ENCODE assay signal across 11 cellular contexts in genomic region chr12:96237035-96237434, GRCh38. TPM values are rescaled to one million over a fixed set of nuclear protein-coding genes. Genes with fewer than 3 reads are reported as not detected.
DNase-seq lines count a peak whose midpoint lies in the region; ATAC-seq and TF ChIP-seq lines count a peak whose summit lies in the region.
"Had no signal": no experiment of that assay in that cellular context is flagged by ENCODE, and none has a peak within 500 bp of the region (broad histone marks: within the 10 kb centered on the region; RNA-seq: fewer than 3 reads in every experiment).

No MANE protein-coding gene starts in this region.

- TF ChIP-seq EP300 in stomach (IDR thresholded peaks at IDR 0.05), result no peak

- H3K27me3 ChIP-seq in left lung (no peaks in the 10 kb centered on the region), stomach (no peaks in the 10 kb centered on the region)

- POLR2A ChIA-PET in activated CD4-positive, alpha-beta T cell treated with anti-CD3 and anti-CD28 coated beads for 36 hours (lab: Charles Lee), result no interaction called here

- no peaks in the 10 kb centered on the region for H3K27me3 Mint-ChIP-seq in activated CD4-positive, alpha-beta T cell treated with anti-CD3 and anti-CD28 coated beads for 36 hours

- DNase-seq in activated CD4-positive, alpha-beta T cell treated with anti-CD3 and anti-CD28 coated beads for 36 hours, result no peak
- no peak for DNase-seq in activated CD4-positive, alpha-beta T cell treated with anti-CD3 and anti-CD28 coated beads, Interleukin-2, amount 50 U/mL, for 4 hours
- no peak for DNase-seq in left lung
- DNase-seq in stomach, result no peak
- DNase-seq in effector CD8-positive, alpha-beta T cell (lab: John Stamatoyannopoulos, UW), result no peak
- no peak for DNase-seq in GM19238 (ENCODE audit: insufficient read length, low spot score)
- DNase-seq: NCI-H1105 treated with DMSO at 0.1 percent for 48 hours had no signal

- no peak overlapping the region for H3K4me3 Mint-ChIP-seq in activated CD4-positive, alpha-beta T cell treated with anti-CD3 and anti-CD28 coated beads for 36 hours

- H3K4me1 ChIP-seq in left lung (peaks cover 46 to 86% of the 10 kb centered on the region in 2 donors), stomach (peaks cover 49 to 95% (median 74%) of the 10 kb centered on the region in 4 donors)

- H3K27ac ChIP-seq in adipose tissue (ENCODE audit: low read depth, low read length), result peak overlapping the region; percentile 74
- peak overlapping the region; percentile 68 to 78 for H3K27ac ChIP-seq in left lung
- peak overlapping the region; percentile 47 to 90 (median 86) for H3K27ac ChIP-seq in stomach
- H3K27ac ChIP-seq: A549, HL-60 had no signal

- TF ChIP-seq CTCF in left lung (IDR thresholded peaks at IDR 0.05) (no peak), stomach (IDR thresholded peaks at IDR 0.05) (no peak)

- TF ChIP-seq POLR2A in stomach (IDR thresholded peaks at IDR 0.05), result no peak

- H3K36me3 Mint-ChIP-seq in activated CD4-positive, alpha-beta T cell treated with anti-CD3 and anti-CD28 coated beads for 36 hours (ENCODE audit: low read depth), result peaks cover 34% of the 10 kb centered on the region

- H3K36me3 ChIP-seq in left lung, result peaks cover 0 to 15% of the 10 kb centered on the region in 2 donors
- no peaks in the 10 kb centered on the region for H3K36me3 ChIP-seq in stomach

- H3K9me3 ChIP-seq in left lung, result no peaks in the 10 kb centered on the region
- H3K9me3 ChIP-seq in stomach, result no peaks in the 10 kb centered on the region
- H3K9me3 ChIP-seq: A549 had no signal

- no peak overlapping the region for H3K4me3 ChIP-seq in left lung
- H3K4me3 ChIP-seq in stomach, result no peak overlapping the region
- H3K4me3 ChIP-seq: A549 had no signal

- 73 to 87% (median 78%) methylated on average over 7 of the region's 7 CpGs for WGBS in adipose tissue, 3 donors
- 67 to 90% (median 87%) methylated on average over 5 to 7 of the region's 7 CpGs for WGBS in stomach, 5 donors

- H3K4me1 Mint-ChIP-seq in activated CD4-positive, alpha-beta T cell treated with anti-CD3 and anti-CD28 coated beads for 36 hours, result peaks cover 68% of the 10 kb centered on the region

- intact Hi-C loops in activated CD4-positive, alpha-beta T cell treated with anti-CD3 and anti-CD28 coated beads for 36 hours (cut with DNase I, micrococcal nuclease), result loop anchor here in 1 of 2 experiments (10.0 kb wide), 1 partner anchor 158 kb away; no protein-coding TSS in a partner anchor
- intact Hi-C loops in left lung (cut with DNase I) (no loop called here), stomach (cut with DNase I; ENCODE audit: low total_unique reads) (no loop called here)

- ATAC-seq in activated CD4-positive, alpha-beta T cell treated with anti-CD3 and anti-CD28 coated beads for 36 hours, result peak; percentile 1
- ATAC-seq in left lung (no peak), GM18861 (IDR thresholded peaks at IDR 0.05; ENCODE audit: unreplicated experiment) (no peak)

- no peaks in the 10 kb centered on the region for H3K9me3 Mint-ChIP-seq in activated CD4-positive, alpha-beta T cell treated with anti-CD3 and anti-CD28 coated beads for 36 hours (ENCODE audit: low read depth)

- H3K27ac Mint-ChIP-seq in activated CD4-positive, alpha-beta T cell treated with anti-CD3 and anti-CD28 coated beads for 36 hours, result peak overlapping the region; percentile 48

- CTCF ChIA-PET in activated CD4-positive, alpha-beta T cell treated with anti-CD3 and anti-CD28 coated beads for 36 hours (lab: Charles Lee), result interaction anchor here (0.6 to 1.6 kb wide), 4 partner anchors 37 to 280 kb away, joined by 3 to 5 read pairs (median 3); no protein-coding TSS in a partner anchor

RNA-seq across cellular contexts. Expression of gene ELK3, which starts 42.9 kb away (rescaled TPM):
- total RNA-seq in activated CD4-positive, alpha-beta T cell treated with anti-CD3 and anti-CD28 coated beads for 36 hours, result 10 to 100 TPM; 17.0 to 17.4 TPM
- 10 to 100 TPM in 2 of 3 donors, 1 to 10 TPM in 1; 4.7 to 28.1 (median 26.3) TPM for polyA plus RNA-seq in adipose tissue
- total RNA-seq in left lung, result 10 to 100 TPM; 39.1 to 55.1 TPM
- total RNA-seq in stomach, result 10 to 100 TPM in 3 of 5 donors, 1 to 10 TPM in 2; 2.2 to 21.7 (median 17.5) TPM
- 10 to 100 TPM in 2 of 3 donors, 1 to 10 TPM in 1; 8.0 to 13.3 (median 12.2) TPM for polyA plus RNA-seq in stomach
